1 cellular context compared by ENCODE assay signal in genomic region chr7:121798076-121798475, GRCh38.
TF ChIP-seq lines count a peak whose summit lies in the region.

No MANE protein-coding gene starts in this region.

TF ChIP-seq in GM23338, 12 proteins besides CTCF, POLR2A, EP300 and RAD21 (continued from another document):
- TF ChIP-seq, protein P1, sequence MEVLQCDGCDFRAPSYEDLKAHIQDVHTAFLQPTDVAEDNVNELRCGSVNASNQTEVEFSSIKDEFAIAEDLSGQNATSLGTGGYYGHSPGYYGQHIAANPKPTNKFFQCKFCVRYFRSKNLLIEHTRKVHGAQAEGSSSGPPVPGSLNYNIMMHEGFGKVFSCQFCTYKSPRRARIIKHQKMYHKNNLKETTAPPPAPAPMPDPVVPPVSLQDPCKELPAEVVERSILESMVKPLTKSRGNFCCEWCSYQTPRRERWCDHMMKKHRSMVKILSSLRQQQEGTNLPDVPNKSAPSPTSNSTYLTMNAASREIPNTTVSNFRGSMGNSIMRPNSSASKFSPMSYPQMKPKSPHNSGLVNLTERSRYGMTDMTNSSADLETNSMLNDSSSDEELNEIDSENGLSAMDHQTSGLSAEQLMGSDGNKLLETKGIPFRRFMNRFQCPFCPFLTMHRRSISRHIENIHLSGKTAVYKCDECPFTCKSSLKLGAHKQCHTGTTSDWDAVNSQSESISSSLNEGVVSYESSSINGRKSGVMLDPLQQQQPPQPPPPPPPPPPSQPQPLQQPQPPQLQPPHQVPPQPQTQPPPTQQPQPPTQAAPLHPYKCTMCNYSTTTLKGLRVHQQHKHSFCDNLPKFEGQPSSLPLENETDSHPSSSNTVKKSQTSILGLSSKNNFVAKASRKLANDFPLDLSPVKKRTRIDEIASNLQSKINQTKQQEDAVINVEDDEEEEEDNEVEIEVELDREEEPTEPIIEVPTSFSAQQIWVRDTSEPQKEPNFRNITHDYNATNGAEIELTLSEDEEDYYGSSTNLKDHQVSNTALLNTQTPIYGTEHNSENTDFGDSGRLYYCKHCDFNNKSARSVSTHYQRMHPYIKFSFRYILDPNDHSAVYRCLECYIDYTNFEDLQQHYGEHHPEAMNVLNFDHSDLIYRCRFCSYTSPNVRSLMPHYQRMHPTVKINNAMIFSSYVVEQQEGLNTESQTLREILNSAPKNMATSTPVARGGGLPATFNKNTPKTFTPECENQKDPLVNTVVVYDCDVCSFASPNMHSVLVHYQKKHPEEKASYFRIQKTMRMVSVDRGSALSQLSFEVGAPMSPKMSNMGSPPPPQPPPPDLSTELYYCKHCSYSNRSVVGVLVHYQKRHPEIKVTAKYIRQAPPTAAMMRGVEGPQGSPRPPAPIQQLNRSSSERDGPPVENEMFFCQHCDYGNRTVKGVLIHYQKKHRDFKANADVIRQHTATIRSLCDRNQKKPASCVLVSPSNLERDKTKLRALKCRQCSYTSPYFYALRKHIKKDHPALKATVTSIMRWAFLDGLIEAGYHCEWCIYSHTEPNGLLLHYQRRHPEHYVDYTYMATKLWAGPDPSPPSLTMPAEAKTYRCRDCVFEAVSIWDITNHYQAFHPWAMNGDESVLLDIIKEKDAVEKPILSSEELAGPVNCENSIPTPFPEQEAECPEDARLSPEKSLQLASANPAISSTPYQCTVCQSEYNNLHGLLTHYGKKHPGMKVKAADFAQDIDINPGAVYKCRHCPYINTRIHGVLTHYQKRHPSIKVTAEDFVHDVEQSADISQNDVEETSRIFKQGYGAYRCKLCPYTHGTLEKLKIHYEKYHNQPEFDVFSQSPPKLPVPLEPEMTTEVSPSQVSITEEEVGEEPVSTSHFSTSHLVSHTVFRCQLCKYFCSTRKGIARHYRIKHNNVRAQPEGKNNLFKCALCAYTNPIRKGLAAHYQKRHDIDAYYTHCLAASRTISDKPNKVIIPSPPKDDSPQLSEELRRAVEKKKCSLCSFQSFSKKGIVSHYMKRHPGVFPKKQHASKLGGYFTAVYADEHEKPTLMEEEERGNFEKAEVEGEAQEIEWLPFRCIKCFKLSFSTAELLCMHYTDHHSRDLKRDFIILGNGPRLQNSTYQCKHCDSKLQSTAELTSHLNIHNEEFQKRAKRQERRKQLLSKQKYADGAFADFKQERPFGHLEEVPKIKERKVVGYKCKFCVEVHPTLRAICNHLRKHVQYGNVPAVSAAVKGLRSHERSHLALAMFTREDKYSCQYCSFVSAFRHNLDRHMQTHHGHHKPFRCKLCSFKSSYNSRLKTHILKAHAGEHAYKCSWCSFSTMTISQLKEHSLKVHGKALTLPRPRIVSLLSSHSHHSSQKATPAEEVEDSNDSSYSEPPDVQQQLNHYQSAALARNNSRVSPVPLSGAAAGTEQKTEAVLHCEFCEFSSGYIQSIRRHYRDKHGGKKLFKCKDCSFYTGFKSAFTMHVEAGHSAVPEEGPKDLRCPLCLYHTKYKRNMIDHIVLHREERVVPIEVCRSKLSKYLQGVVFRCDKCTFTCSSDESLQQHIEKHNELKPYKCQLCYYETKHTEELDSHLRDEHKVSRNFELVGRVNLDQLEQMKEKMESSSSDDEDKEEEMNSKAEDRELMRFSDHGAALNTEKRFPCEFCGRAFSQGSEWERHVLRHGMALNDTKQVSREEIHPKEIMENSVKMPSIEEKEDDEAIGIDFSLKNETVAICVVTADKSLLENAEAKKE (CRISPR knock-in tag; IDR thresholded peaks at IDR 0.05): no peak
- TF ChIP-seq STAT1 (IDR thresholded peaks at IDR 0.05; ENCODE audit: unreplicated experiment): no peak
- TF ChIP-seq ZNF331 (CRISPR knock-in tag; IDR thresholded peaks at IDR 0.05; ENCODE audit: low read depth): no peak
- no peak for TF ChIP-seq JUNB (IDR thresholded peaks at IDR 0.05; ENCODE audit: unreplicated experiment)
- no peak for TF ChIP-seq POLR2AphosphoS5 (IDR thresholded peaks at IDR 0.05; ENCODE audit: low read depth)
- TF ChIP-seq, protein P2, sequence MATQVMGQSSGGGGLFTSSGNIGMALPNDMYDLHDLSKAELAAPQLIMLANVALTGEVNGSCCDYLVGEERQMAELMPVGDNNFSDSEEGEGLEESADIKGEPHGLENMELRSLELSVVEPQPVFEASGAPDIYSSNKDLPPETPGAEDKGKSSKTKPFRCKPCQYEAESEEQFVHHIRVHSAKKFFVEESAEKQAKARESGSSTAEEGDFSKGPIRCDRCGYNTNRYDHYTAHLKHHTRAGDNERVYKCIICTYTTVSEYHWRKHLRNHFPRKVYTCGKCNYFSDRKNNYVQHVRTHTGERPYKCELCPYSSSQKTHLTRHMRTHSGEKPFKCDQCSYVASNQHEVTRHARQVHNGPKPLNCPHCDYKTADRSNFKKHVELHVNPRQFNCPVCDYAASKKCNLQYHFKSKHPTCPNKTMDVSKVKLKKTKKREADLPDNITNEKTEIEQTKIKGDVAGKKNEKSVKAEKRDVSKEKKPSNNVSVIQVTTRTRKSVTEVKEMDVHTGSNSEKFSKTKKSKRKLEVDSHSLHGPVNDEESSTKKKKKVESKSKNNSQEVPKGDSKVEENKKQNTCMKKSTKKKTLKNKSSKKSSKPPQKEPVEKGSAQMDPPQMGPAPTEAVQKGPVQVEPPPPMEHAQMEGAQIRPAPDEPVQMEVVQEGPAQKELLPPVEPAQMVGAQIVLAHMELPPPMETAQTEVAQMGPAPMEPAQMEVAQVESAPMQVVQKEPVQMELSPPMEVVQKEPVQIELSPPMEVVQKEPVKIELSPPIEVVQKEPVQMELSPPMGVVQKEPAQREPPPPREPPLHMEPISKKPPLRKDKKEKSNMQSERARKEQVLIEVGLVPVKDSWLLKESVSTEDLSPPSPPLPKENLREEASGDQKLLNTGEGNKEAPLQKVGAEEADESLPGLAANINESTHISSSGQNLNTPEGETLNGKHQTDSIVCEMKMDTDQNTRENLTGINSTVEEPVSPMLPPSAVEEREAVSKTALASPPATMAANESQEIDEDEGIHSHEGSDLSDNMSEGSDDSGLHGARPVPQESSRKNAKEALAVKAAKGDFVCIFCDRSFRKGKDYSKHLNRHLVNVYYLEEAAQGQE (IDR thresholded peaks at IDR 0.05; ENCODE audit: unreplicated experiment): no peak
- TF ChIP-seq, protein P3, sequence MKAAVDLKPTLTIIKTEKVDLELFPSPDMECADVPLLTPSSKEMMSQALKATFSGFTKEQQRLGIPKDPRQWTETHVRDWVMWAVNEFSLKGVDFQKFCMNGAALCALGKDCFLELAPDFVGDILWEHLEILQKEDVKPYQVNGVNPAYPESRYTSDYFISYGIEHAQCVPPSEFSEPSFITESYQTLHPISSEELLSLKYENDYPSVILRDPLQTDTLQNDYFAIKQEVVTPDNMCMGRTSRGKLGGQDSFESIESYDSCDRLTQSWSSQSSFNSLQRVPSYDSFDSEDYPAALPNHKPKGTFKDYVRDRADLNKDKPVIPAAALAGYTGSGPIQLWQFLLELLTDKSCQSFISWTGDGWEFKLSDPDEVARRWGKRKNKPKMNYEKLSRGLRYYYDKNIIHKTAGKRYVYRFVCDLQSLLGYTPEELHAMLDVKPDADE (IDR thresholded peaks at IDR 0.05): no peak
- TF ChIP-seq ZNF114 (CRISPR knock-in tag; IDR thresholded peaks at IDR 0.05): no peak
